In genomic region chr12:1046727-1047126, GRCh38 we compare ENCODE assay signal across 31 cellular contexts.
"Had no signal": no experiment of that assay in that cellular context is flagged by ENCODE, and none has a peak within 500 bp of the region (broad histone marks: within the 10 kb centered on the region; RNA-seq: fewer than 3 reads in every experiment).

No MANE protein-coding gene starts in this region.

- H3K27me3 Mint-ChIP-seq: activated CD4-positive, alpha-beta memory T cell treated with anti-CD3 and anti-CD28 coated beads for 36 hours; activated CD4-positive, alpha-beta T cell treated with anti-CD3 and anti-CD28 coated beads, Interleukin-2, amount 10 ng/mL, durations not matched to agents 24 days and 14 days; activated naive CD4-positive, alpha-beta T cell treated with anti-CD3 and anti-CD28 coated beads, Interleukin-2, amount 50 U/mL, for 24 hours; activated naive CD8-positive, alpha-beta T cell treated with anti-CD3 and anti-CD28 coated beads, Interleukin-2, amount 50 U/mL, for 24 hours; naive thymus-derived CD4-positive, alpha-beta T cell; stimulated activated memory B cell treated with anti-CD40 and anti-IgM and Interleukin-4, amounts not matched to agents 10 μg/mL and 1 μg/mL and 100 μg/mL, for 72 hours; stimulated activated naive CD8-positive, alpha-beta T cell treated with anti-CD3 and anti-CD28 coated beads, Interleukin-15, amount 100 ng/mL, for 72 hours; type B pancreatic cell had no signal

- H3K27ac Mint-ChIP-seq: activated CD4-positive, alpha-beta memory T cell treated with anti-CD3 and anti-CD28 coated beads for 36 hours; activated CD4-positive, alpha-beta T cell treated with anti-CD3 and anti-CD28 coated beads, Interleukin-2, amount 10 ng/mL, durations not matched to agents 24 days and 14 days; activated naive CD4-positive, alpha-beta T cell treated with anti-CD3 and anti-CD28 coated beads, Interleukin-2, amount 50 U/mL, for 24 hours; activated naive CD8-positive, alpha-beta T cell treated with anti-CD3 and anti-CD28 coated beads, Interleukin-2, amount 50 U/mL, for 24 hours; activated T-helper 2 cell treated with anti-CD3 and anti-CD28 coated beads, Interferon-gamma antibody, Interleukin-2, Interleukin-4, amounts not matched to agents 10 μg/mL and 5 μg/mL and 100 μg/mL, durations not matched to agents 14 hours and 24 hours and 36 hours; endodermal cell; mesothelial cell of epicardium; naive thymus-derived CD4-positive, alpha-beta T cell; stimulated activated memory B cell treated with anti-CD40 and anti-IgM and Interleukin-4, amounts not matched to agents 10 μg/mL and 1 μg/mL and 100 μg/mL, for 72 hours; stimulated activated naive CD8-positive, alpha-beta T cell treated with anti-CD3 and anti-CD28 coated beads, Interleukin-15, amount 100 ng/mL, for 72 hours; T-helper 1 cell treated with Interleukin-12 subunit alpha and Interleukin-12 subunit beta and Interleukin-4 antibody, amounts not matched to agents 30 μg/mL and 1 μg/mL, for 36 hours; type B pancreatic cell had no signal

- H3K9me3 ChIP-seq: esophagus squamous epithelium, pancreas, prostate gland, sigmoid colon, vagina had no signal

- H3K27ac ChIP-seq: epithelial cell of prostate, esophagus squamous epithelium, hepatocyte, pancreas, prostate gland, sigmoid colon, vagina had no signal

- H3K36me3 ChIP-seq: pancreas, prostate gland, sigmoid colon, vagina had no signal

- H3K4me1 ChIP-seq: prostate gland had no signal

- H3K4me3 Mint-ChIP-seq: activated CD4-positive, alpha-beta memory T cell treated with anti-CD3 and anti-CD28 coated beads for 36 hours; activated CD4-positive, alpha-beta T cell treated with anti-CD3 and anti-CD28 coated beads, Interleukin-2, amount 10 ng/mL, durations not matched to agents 24 days and 14 days; activated naive CD4-positive, alpha-beta T cell treated with anti-CD3 and anti-CD28 coated beads, Interleukin-2, amount 50 U/mL, for 24 hours; activated naive CD8-positive, alpha-beta T cell treated with anti-CD3 and anti-CD28 coated beads, Interleukin-2, amount 50 U/mL, for 24 hours; endodermal cell; mesothelial cell of epicardium; naive thymus-derived CD4-positive, alpha-beta T cell; stimulated activated memory B cell treated with anti-CD40 and anti-IgM and Interleukin-4, amounts not matched to agents 10 μg/mL and 1 μg/mL and 100 μg/mL, for 72 hours; stimulated activated naive CD8-positive, alpha-beta T cell treated with anti-CD3 and anti-CD28 coated beads, Interleukin-15, amount 100 ng/mL, for 72 hours; T-helper 1 cell treated with Interleukin-12 subunit alpha and Interleukin-12 subunit beta and Interleukin-4 antibody, amounts not matched to agents 30 μg/mL and 1 μg/mL, for 36 hours; type B pancreatic cell had no signal

- DNase-seq: activated CD4-positive, alpha-beta memory T cell treated with anti-CD3 and anti-CD28 coated beads for 36 hours; activated CD4-positive, alpha-beta T cell treated with anti-CD3 and anti-CD28 coated beads, Interleukin-2, amount 10 ng/mL, durations not matched to agents 24 days and 14 days; activated naive CD8-positive, alpha-beta T cell treated with anti-CD3 and anti-CD28 coated beads, Interleukin-2, amount 50 U/mL, for 24 hours; activated T-cell treated with anti-CD3 and anti-CD28 coated beads, Interleukin-2, amount 50 U/mL, for 48 hours; amygdala; cortex of kidney; endodermal cell; esophagus squamous epithelium; islet precursor cell; left colon; naive thymus-derived CD4-positive, alpha-beta T cell; pancreas; sigmoid colon; small intestine; stimulated activated CD4-positive, alpha-beta T cell treated with anti-CD3 and anti-CD28 coated beads, Interleukin-4, amount 100 ng/mL, for 4 hours; stimulated activated CD8-positive, alpha-beta memory T cell treated with anti-CD3 and anti-CD28 coated beads, Interleukin-4, amount 100 ng/mL, for 48 hours; stimulated activated naive CD8-positive, alpha-beta T cell treated with anti-CD3 and anti-CD28 coated beads, Interleukin-15, amount 100 ng/mL, for 72 hours; substantia nigra; SW 1271; T-helper 9 cell had no signal

- FAIRE-seq: frontal cortex, pancreas, small intestine had no signal

- H3K9me3 Mint-ChIP-seq: activated CD4-positive, alpha-beta memory T cell treated with anti-CD3 and anti-CD28 coated beads for 36 hours; activated CD4-positive, alpha-beta T cell treated with anti-CD3 and anti-CD28 coated beads, Interleukin-2, amount 10 ng/mL, durations not matched to agents 24 days and 14 days; activated naive CD4-positive, alpha-beta T cell treated with anti-CD3 and anti-CD28 coated beads, Interleukin-2, amount 50 U/mL, for 24 hours; activated naive CD8-positive, alpha-beta T cell treated with anti-CD3 and anti-CD28 coated beads, Interleukin-2, amount 50 U/mL, for 24 hours; activated T-helper 2 cell treated with anti-CD3 and anti-CD28 coated beads, Interferon-gamma antibody, Interleukin-2, Interleukin-4, amounts not matched to agents 10 μg/mL and 5 μg/mL and 100 μg/mL, durations not matched to agents 14 hours and 24 hours and 36 hours; endodermal cell; mesothelial cell of epicardium; naive thymus-derived CD4-positive, alpha-beta T cell; stimulated activated memory B cell treated with anti-CD40 and anti-IgM and Interleukin-4, amounts not matched to agents 10 μg/mL and 1 μg/mL and 100 μg/mL, for 72 hours; stimulated activated naive CD8-positive, alpha-beta T cell treated with anti-CD3 and anti-CD28 coated beads, Interleukin-15, amount 100 ng/mL, for 72 hours; T-helper 1 cell treated with Interleukin-12 subunit alpha and Interleukin-12 subunit beta and Interleukin-4 antibody, amounts not matched to agents 30 μg/mL and 1 μg/mL, for 36 hours; type B pancreatic cell had no signal

- H3K4me3 ChIP-seq: esophagus squamous epithelium, hepatocyte, pancreas, prostate gland, sigmoid colon, vagina had no signal

- H3K36me3 Mint-ChIP-seq: activated CD4-positive, alpha-beta memory T cell treated with anti-CD3 and anti-CD28 coated beads for 36 hours; mesothelial cell of epicardium had no signal
